Comparison of ENCODE assay signal across 9 cellular contexts in genomic region chr6:125791820-125792165, GRCh38. TPM values are rescaled to one million over a fixed set of nuclear protein-coding genes. Genes with fewer than 3 reads are reported as not detected.
DNase-seq lines count a peak whose midpoint lies in the region; ATAC-seq and TF ChIP-seq lines count a peak whose summit lies in the region.
"Had no signal": no experiment of that assay in that cellular context is flagged by ENCODE, and none has a peak within 500 bp of the region (broad histone marks: within the 10 kb centered on the region; RNA-seq: fewer than 3 reads in every experiment).

No MANE protein-coding gene starts in this region.

- H2AFZ ChIP-seq in Karpas-422 (ENCODE audit: low read length), result no peak overlapping the region

- H3K4me1 ChIP-seq in BLaER1 (peaks cover 37% of the 10 kb centered on the region), Karpas-422 (ENCODE audit: low read length) (peaks cover 80% of the 10 kb centered on the region)

- H3K4me3 ChIP-seq in BLaER1 (peak overlapping the region; percentile 93), Karpas-422 (ENCODE audit: low read length) (peak overlapping the region; percentile 91), coronary artery (peak overlapping the region; percentile 84)

- no peak overlapping the region for H3K27ac Mint-ChIP-seq in nephron progenitor cell

- no peaks in the 10 kb centered on the region for H3K36me3 Mint-ChIP-seq in nephron progenitor cell (ENCODE audit: low read depth)

- H3K27ac ChIP-seq in BLaER1 (no peak overlapping the region), Karpas-422 (ENCODE audit: low read length) (peak overlapping the region; percentile 98), coronary artery (peak overlapping the region in 1 of 2 donors; percentile 96)

- H3K9me3 ChIP-seq in BLaER1 (no peaks in the 10 kb centered on the region), Karpas-422 (ENCODE audit: low read length) (no peaks in the 10 kb centered on the region)

- H3K4me3 Mint-ChIP-seq in nephron progenitor cell, result peak overlapping the region; percentile 89

- H4K20me1 ChIP-seq in BLaER1 (peaks cover 6% of the 10 kb centered on the region; the same call in 1 of the 2 replicates), Karpas-422 (ENCODE audit: insufficient read depth, low read depth, low read length) (no peaks in the 10 kb centered on the region)

- H3K27me3 ChIP-seq in BLaER1, result no peaks in the 10 kb centered on the region
- H3K27me3 ChIP-seq in Karpas-422 (ENCODE audit: low read length), result no peaks in the 10 kb centered on the region

- H3K36me3 ChIP-seq in BLaER1, result no peaks in the 10 kb centered on the region
- no peaks in the 10 kb centered on the region; the same call in 1 of the 2 replicates for H3K36me3 ChIP-seq in Karpas-422 (ENCODE audit: insufficient read depth, low read length)

- peaks cover 6% of the 10 kb centered on the region for H3K27me3 Mint-ChIP-seq in nephron progenitor cell (ENCODE audit: low read depth, poor library complexity)

- H3K9me3 Mint-ChIP-seq in nephron progenitor cell, result no peaks in the 10 kb centered on the region

- H3K79me2 ChIP-seq in Karpas-422 (ENCODE audit: low read length), result peaks cover 64% of the 10 kb centered on the region

- H3K4me2 ChIP-seq in BLaER1, result peak overlapping the region; percentile 90
- H3K4me2 ChIP-seq in Karpas-422 (ENCODE audit: low read depth, low read length, poor library complexity, severe bottlenecking), result peak overlapping the region; percentile 87

- H3K9ac ChIP-seq in BLaER1 (peak overlapping the region; percentile 93; the same call in 1 of the 2 replicates), Karpas-422 (ENCODE audit: low read length) (peak overlapping the region; percentile 81)

- TF ChIP-seq CTCF in coronary artery (IDR thresholded peaks at IDR 0.05) (no peak), nephron progenitor cell (IDR thresholded peaks at IDR 0.05) (no peak)

- H3K4me1 Mint-ChIP-seq in nephron progenitor cell, result peaks cover 42% of the 10 kb centered on the region

- DNase-seq in Karpas-422 (no peak), coronary artery (ENCODE audit: low spot score) (no peak), nephron progenitor cell (no peak), foreskin melanocyte (no peak), DMS53 (lab: John Stamatoyannopoulos, UW) (no peak)
- DNase-seq in stimulated activated CD4-positive, alpha-beta T cell treated with anti-CD3 and anti-CD28 coated beads, Interleukin-2, amount 100 ng/mL, for 24 hours, result no peak
- DNase-seq: NCI-H524 treated with DMSO at 0.1 percent for 48 hours had no signal

- no peaks in the 10 kb centered on the region for H3K9me2 ChIP-seq in Karpas-422 (replicated peaks; ENCODE audit: insufficient read depth, low read length)

- no peak for ATAC-seq in GM21447 (IDR thresholded peaks at IDR 0.05; ENCODE audit: unreplicated experiment)

RNA-seq across cellular contexts. Expression of gene NCOA7, which starts 1.0 kb away (rescaled TPM):
- total RNA-seq in Karpas-422 (2014; rRNA removed; shearing (Covaris generic); ENCODE audit: low replicate concordance), result 28.6 and 34.2 TPM in 2 replicates

RNA-seq across cellular contexts. Expression of gene HEY2, which starts 42.4 kb away (rescaled TPM):
- total RNA-seq in Karpas-422 (2014; rRNA removed; shearing (Covaris generic); ENCODE audit: low replicate concordance), result 0.07 and 0.11 TPM in 2 replicates
